ENCODE assay signal across 8 cellular contexts in the genomic region with DNA sequence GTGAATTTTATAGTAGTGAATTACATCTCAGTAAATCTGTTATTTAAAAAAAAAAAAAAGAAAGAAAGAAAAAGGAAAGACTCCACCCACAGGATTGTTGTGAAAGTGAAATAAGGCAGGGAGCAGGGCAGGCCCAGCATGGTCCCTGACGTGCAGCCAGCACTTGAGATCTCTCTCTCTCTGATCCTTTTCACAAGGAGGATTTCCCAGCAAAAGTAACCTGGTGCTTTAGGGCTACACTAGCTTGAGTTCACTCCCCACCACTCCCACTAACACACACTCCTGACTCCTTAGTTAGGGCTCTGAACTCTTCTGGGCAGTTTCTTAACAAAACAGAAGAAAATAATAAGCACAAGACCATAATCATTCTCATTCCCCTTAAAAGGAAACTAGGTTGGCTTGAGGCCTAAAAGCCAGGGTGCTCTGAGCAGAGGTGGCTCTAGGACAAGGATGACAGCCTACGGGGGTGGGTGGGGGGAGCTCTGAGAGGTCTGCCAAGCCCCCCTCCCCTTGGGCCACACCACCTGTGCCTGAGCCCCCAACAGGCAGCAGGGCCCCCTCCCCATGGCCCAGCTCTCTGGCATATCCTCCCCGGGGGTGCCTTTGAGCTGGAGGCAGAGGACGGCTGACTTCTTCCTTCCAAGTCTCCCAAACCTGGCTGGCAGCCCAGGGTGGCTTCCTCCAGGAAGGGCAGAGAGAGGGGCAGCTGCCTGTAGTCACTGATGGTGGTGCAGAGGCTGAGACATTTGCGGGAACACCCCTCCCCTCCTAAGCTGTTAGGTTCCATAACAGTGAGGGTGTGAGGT. TPM values are rescaled to one million over a fixed set of nuclear protein-coding genes. Genes with fewer than 3 reads are reported as not detected.
DNase-seq lines count a peak whose midpoint lies in the region; ATAC-seq and TF ChIP-seq lines count a peak whose summit lies in the region.

No MANE protein-coding gene starts in this region.

- WGBS in hepatocyte (ENCODE audit: low lambda C conversion rate, missing lambda C conversion rate): 78% methylated on average over 4 of the region's 5 CpGs
- WGBS in testis, 2 donors: 45% methylated on average over 1 to 5 of the region's 5 CpGs

- ATAC-seq in GM21447 (IDR thresholded peaks at IDR 0.05; ENCODE audit: unreplicated experiment) (peak; percentile 50), WTC11 (peak; percentile 59)

- peaks cover 2% of the 10 kb centered on the region; the same call in 1 of the 2 replicates for H3K27me3 Mint-ChIP-seq in WTC11 (ENCODE audit: low read depth)
- H3K27me3 Mint-ChIP-seq in CD14-positive monocyte (ENCODE audit: low read depth in 3 of 3): peaks cover 2 to 18% (median 4%) of the 10 kb centered on the region in 3 donors

- peak overlapping the region; percentile 34; the same call in 1 of the 2 replicates for H3K27ac Mint-ChIP-seq in WTC11
- peak overlapping the region in 1 of 7 donors; percentile 36 for H3K27ac Mint-ChIP-seq in CD14-positive monocyte

- no peaks in the 10 kb centered on the region for H3K9me3 ChIP-seq in hepatocyte (ENCODE audit: low read depth)
- H3K9me3 ChIP-seq in testis: no peaks in the 10 kb centered on the region
- no peaks in the 10 kb centered on the region for H3K9me3 ChIP-seq in HAP-1

- peak overlapping the region; percentile 36 for H2AFZ ChIP-seq in hepatocyte

- peak overlapping the region; percentile 34 for H3K4me2 ChIP-seq in hepatocyte

- H3K4me3 ChIP-seq in hepatocyte (no peak overlapping the region), testis (no peak overlapping the region), HAP-1 (no peak overlapping the region)

- no peak overlapping the region for H3K4me3 Mint-ChIP-seq in WTC11
- no peak overlapping the region for H3K4me3 Mint-ChIP-seq in CD14-positive monocyte

- H3K4me1 ChIP-seq in hepatocyte (ENCODE audit: insufficient read depth) (peaks cover 13% of the 10 kb centered on the region), testis (peaks cover 14% of the 10 kb centered on the region), HAP-1 (no peaks in the 10 kb centered on the region)

- H3K27ac ChIP-seq in hepatocyte: peak overlapping the region; percentile 77
- peak overlapping the region; percentile 77 to 82 for H3K27ac ChIP-seq in testis

- no peak for TF ChIP-seq CTCF in WTC11 (IDR thresholded peaks at IDR 0.05)
- TF ChIP-seq CTCF in hepatocyte (IDR thresholded peaks at IDR 0.05; ENCODE audit: poor library complexity): no peak
- TF ChIP-seq CTCF in testis (IDR thresholded peaks at IDR 0.05): no peak
- TF ChIP-seq CTCF in CD14-positive monocyte (IDR thresholded peaks at IDR 0.05): no peak

- H4K20me1 ChIP-seq in hepatocyte (ENCODE audit: insufficient read depth, poor library complexity, severe bottlenecking): no peaks in the 10 kb centered on the region

- no peaks in the 10 kb centered on the region for H3K9me2 ChIP-seq in hepatocyte (replicated peaks; ENCODE audit: insufficient read depth)

- TF ChIP-seq POLR2A in testis (IDR thresholded peaks at IDR 0.05): no peak

- CTCF ChIA-PET in WTC11 (lab: Charles Lee): interaction anchor here (0.9 to 2.1 kb wide), 4 partner anchors 14 to 52 kb away, joined by 3 to 5 read pairs (median 4); no protein-coding TSS in a partner anchor

- H3K9me3 Mint-ChIP-seq in WTC11 (no peaks in the 10 kb centered on the region), CD14-positive monocyte (no peaks in the 10 kb centered on the region)

- POLR2A ChIA-PET in WTC11 (lab: Charles Lee): no interaction called here

- in situ Hi-C loops in HAP-1 (cut with MboI; ENCODE audit: low sequenced_read_pairs): no loop called here

- no peak for DNase-seq in WTC11 (ENCODE audit: low spot score)
- peak; percentile 56 for DNase-seq in hepatocyte (ENCODE audit: low spot score)
- DNase-seq in testis: peak; percentile 66
- no peak for DNase-seq in NCI-H526 (lab: John Stamatoyannopoulos, UW)
- no peak for DNase-seq in HAP-1 (ENCODE audit: low spot score in 2 of 2)
- DNase-seq in CD14-positive monocyte (ENCODE audit: low spot score): no peak
- DNase-seq in NCI-H146 treated with DMSO at 0.1 percent for 48 hours (lab: John Stamatoyannopoulos, UW; ENCODE audit: unreplicated experiment): no peak

- H3K4me1 Mint-ChIP-seq in WTC11 (peaks cover 18% of the 10 kb centered on the region), CD14-positive monocyte (peaks cover 3% of the 10 kb centered on the region)

- H3K27me3 ChIP-seq in hepatocyte (no peaks in the 10 kb centered on the region), testis (no peaks in the 10 kb centered on the region), HAP-1 (ENCODE audit: low read depth) (no peaks in the 10 kb centered on the region)

- H3K79me2 ChIP-seq in hepatocyte: no peaks in the 10 kb centered on the region

- no peaks in the 10 kb centered on the region for H3K36me3 ChIP-seq in hepatocyte (replicated peaks; ENCODE audit: insufficient read depth, low read depth)
- H3K36me3 ChIP-seq in testis (ENCODE audit: low read depth, missing control alignments): no peaks in the 10 kb centered on the region
- H3K36me3 ChIP-seq in HAP-1 (replicated peaks): no peaks in the 10 kb centered on the region

- no peaks in the 10 kb centered on the region for H3K36me3 Mint-ChIP-seq in WTC11
- no peaks in the 10 kb centered on the region for H3K36me3 Mint-ChIP-seq in CD14-positive monocyte

- intact Hi-C loops in testis (cut with DNase I; ENCODE audit: low total_unique reads): no loop called here
- intact Hi-C loops in CD14-positive monocyte (cut with micrococcal nuclease): no loop called here

TF ChIP-seq in WTC11, 78 proteins besides CTCF, POLR2A, EP300 and RAD21:
- TF ChIP-seq GTF2I (CRISPR knock-in tag; conservative IDR thresholded peaks at IDR 0.05): no peak
- TF ChIP-seq, protein P1, sequence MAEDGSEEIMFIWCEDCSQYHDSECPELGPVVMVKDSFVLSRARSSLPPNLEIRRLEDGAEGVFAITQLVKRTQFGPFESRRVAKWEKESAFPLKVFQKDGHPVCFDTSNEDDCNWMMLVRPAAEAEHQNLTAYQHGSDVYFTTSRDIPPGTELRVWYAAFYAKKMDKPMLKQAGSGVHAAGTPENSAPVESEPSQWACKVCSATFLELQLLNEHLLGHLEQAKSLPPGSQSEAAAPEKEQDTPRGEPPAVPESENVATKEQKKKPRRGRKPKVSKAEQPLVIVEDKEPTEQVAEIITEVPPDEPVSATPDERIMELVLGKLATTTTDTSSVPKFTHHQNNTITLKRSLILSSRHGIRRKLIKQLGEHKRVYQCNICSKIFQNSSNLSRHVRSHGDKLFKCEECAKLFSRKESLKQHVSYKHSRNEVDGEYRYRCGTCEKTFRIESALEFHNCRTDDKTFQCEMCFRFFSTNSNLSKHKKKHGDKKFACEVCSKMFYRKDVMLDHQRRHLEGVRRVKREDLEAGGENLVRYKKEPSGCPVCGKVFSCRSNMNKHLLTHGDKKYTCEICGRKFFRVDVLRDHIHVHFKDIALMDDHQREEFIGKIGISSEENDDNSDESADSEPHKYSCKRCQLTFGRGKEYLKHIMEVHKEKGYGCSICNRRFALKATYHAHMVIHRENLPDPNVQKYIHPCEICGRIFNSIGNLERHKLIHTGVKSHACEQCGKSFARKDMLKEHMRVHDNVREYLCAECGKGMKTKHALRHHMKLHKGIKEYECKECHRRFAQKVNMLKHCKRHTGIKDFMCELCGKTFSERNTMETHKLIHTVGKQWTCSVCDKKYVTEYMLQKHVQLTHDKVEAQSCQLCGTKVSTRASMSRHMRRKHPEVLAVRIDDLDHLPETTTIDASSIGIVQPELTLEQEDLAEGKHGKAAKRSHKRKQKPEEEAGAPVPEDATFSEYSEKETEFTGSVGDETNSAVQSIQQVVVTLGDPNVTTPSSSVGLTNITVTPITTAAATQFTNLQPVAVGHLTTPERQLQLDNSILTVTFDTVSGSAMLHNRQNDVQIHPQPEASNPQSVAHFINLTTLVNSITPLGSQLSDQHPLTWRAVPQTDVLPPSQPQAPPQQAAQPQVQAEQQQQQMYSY (CRISPR knock-in tag; IDR thresholded peaks at IDR 0.05): no peak

RNA-seq across cellular contexts. Expression of gene TMEM40, which starts 0.8 kb away (rescaled TPM):
- 0.17 TPM in 1 of 3 replicates, not detected in the others for total RNA-seq in WTC11 (2021)
- total RNA-seq in hepatocyte: 0.52 TPM in 1 of 2 replicates, not detected in the other
- 0.68 and 1.6 TPM in 2 replicates for polyA plus RNA-seq in hepatocyte
- 1 to 10 TPM; 1.5 to 1.7 TPM for total RNA-seq in testis
- polyA plus RNA-seq in testis (ENCODE audit: insufficient read depth, low read depth, low replicate concordance): 0.96 TPM
- under 1 TPM in 1 of 2 donors, not detected in 1; 0.92 TPM for polyA plus RNA-seq in CD14-positive monocyte

RNA-seq across cellular contexts. Expression of gene CAND2, which starts 38.3 kb away (rescaled TPM):
- total RNA-seq in WTC11 (2021) (13.7 to 15.4 TPM (median 14.3 TPM) in 3 replicates), hepatocyte (3.3 and 5.0 TPM in 2 replicates), testis (100 to 1,000 TPM; 118 to 128 TPM)
- polyA plus RNA-seq in hepatocyte (3.1 and 4.3 TPM in 2 replicates), testis (ENCODE audit: insufficient read depth, low read depth, low replicate concordance) (38.0 TPM), CD14-positive monocyte (not detected)

Comparison
In these comparisons a context has a peak if more than half of its experiments do, and no peak if none do; other contexts are left out.
1. DNase-seq: peak in hepatocyte (single experiment) and testis (single experiment); none in WTC11 (single experiment), NCI-H526 (0 of 2), HAP-1 (0 of 2), CD14-positive monocyte (single experiment) and NCI-H146 treated with DMSO at 0.1 percent for 48 hours (single experiment).